Comparison of ENCODE assay signal across 9 cellular contexts in the genomic region with DNA sequence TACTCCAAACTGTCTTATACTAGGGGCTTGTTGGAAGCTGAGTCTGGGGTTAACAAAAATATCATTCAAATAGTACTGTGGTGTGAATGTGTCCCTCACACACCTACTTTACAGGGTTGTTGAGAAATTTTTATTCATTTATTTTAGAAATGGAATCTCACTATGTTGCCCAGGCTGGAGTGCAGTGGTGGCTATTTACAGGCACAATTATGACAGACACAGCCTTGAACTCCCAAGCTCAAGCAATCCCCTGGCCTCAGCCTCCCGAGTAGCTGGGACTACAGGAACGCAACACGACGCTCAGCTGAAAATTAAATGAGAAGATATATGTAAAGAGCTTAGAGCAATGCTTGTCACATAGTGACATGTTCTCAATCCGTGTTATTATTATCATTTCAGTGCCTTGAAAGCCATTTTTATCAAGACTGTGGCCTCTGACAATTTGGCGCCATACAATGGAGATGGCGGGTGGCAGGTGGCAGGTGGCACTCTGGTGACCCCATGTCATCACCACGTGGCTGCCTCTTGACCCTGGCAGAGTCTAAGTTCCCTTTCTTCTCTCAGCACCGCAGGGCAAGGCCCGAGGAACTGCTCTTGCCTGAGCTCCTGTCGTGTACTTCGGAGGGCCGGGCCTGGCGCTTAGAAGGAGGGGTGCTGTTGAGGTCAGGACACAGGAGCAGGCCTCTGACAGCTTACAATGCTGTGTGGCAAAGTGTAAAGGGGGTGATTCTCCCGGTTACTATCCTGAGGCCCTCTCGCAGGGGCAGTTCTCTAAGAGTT.
A peak's percentile ranks its signal among the peaks of the same experiment; 100 is the strongest.
DNase-seq lines count a peak whose midpoint lies in the region; TF ChIP-seq lines count a peak whose summit lies in the region.
"Had no signal": no experiment of that assay in that cellular context is flagged by ENCODE, and none has a peak within 500 bp of the region (broad histone marks: within the 10 kb centered on the region; RNA-seq: fewer than 3 reads in every experiment).

No MANE protein-coding gene starts in this region.

- no peak for TF ChIP-seq RAD21 in liver (IDR thresholded peaks at IDR 0.05)

- H3K27ac ChIP-seq in liver (ENCODE audit: low read depth in 1 of 2, low read length in 2 of 2) (peak overlapping the region; percentile 93 to 96), suprapubic skin (peak overlapping the region; percentile 85), trophoblast cell (ENCODE audit: low read depth, low read length) (no peak overlapping the region)

- no peak overlapping the region for H2AK5ac ChIP-seq in trophoblast cell (ENCODE audit: low read length)

- H3K9ac ChIP-seq in liver (ENCODE audit: low read depth in 1 of 2, low read length in 2 of 2) (peak overlapping the region in 1 of 2 donors; percentile 69), trophoblast cell (ENCODE audit: low read length) (no peak overlapping the region)

- H3K9me3 Mint-ChIP-seq in activated naive CD8-positive, alpha-beta T cell treated with anti-CD3 and anti-CD28 coated beads for 36 hours: peaks cover 8% of the 10 kb centered on the region

- no peak overlapping the region for H3K14ac ChIP-seq in trophoblast cell (ENCODE audit: low read length)

- peak overlapping the region; percentile 81 for H3K4me3 Mint-ChIP-seq in activated naive CD8-positive, alpha-beta T cell treated with anti-CD3 and anti-CD28 coated beads for 36 hours

- peaks cover 10% of the 10 kb centered on the region for H3K27me3 Mint-ChIP-seq in activated naive CD8-positive, alpha-beta T cell treated with anti-CD3 and anti-CD28 coated beads for 36 hours

- H4K8ac ChIP-seq in trophoblast cell (ENCODE audit: low read depth, low read length): no peak overlapping the region

- H3K18ac ChIP-seq in trophoblast cell (ENCODE audit: low read length): no peak overlapping the region

- TF ChIP-seq POLR2A in suprapubic skin (IDR thresholded peaks at IDR 0.05): no peak

- WGBS in liver: 91% methylated on average over 16 of the region's 16 CpGs
- WGBS in suprapubic skin: 90% methylated on average over 14 of the region's 16 CpGs
- no CpG with 5 or more reads among the region's 16 CpGs for WGBS in trophoblast cell (ENCODE audit: extremely low coverage, insufficient coverage, insufficient read length)

- no peak overlapping the region for H3K23ac ChIP-seq in trophoblast cell (ENCODE audit: low read length)

- TF ChIP-seq EP300 in suprapubic skin (IDR thresholded peaks at IDR 0.05): no peak

- H3K4me1 Mint-ChIP-seq in activated naive CD8-positive, alpha-beta T cell treated with anti-CD3 and anti-CD28 coated beads for 36 hours: peaks cover 33% of the 10 kb centered on the region

- H3K27ac Mint-ChIP-seq in activated naive CD8-positive, alpha-beta T cell treated with anti-CD3 and anti-CD28 coated beads for 36 hours: peak overlapping the region; percentile 99

- H3K4me3 ChIP-seq in liver (ENCODE audit: low read depth in 1 of 3, low read length in 3 of 3) (peak overlapping the region in 1 of 3 donors; percentile 80), suprapubic skin (peak overlapping the region; percentile 58), trophoblast cell (ENCODE audit: low read depth, low read length) (no peak overlapping the region)

- TF ChIP-seq CTCF in liver (IDR thresholded peaks at IDR 0.05; ENCODE audit: low read depth, low read length, missing input control) (no peak), suprapubic skin (IDR thresholded peaks at IDR 0.05) (no peak)

- no peak overlapping the region for H2BK12ac ChIP-seq in trophoblast cell (ENCODE audit: low read length)

- H3K9me3 ChIP-seq in liver (ENCODE audit: control insufficient read depth in 4 of 4, low read length in 3 of 4): peaks cover 0 to 3% (median 0%) of the 10 kb centered on the region in 4 donors
- peaks cover 5% of the 10 kb centered on the region for H3K9me3 ChIP-seq in suprapubic skin
- H3K9me3 ChIP-seq in trophoblast cell (ENCODE audit: insufficient read depth, low read depth, low read length): no peaks in the 10 kb centered on the region

- no peak overlapping the region for H3K4ac ChIP-seq in trophoblast cell (ENCODE audit: low read depth, low read length)

- no peaks in the 10 kb centered on the region for H3K36me3 ChIP-seq in liver (ENCODE audit: control insufficient read depth in 4 of 4, insufficient read depth in 3 of 4, low read depth in 1 of 4, low read length in 3 of 4)
- H3K36me3 ChIP-seq in suprapubic skin: no peaks in the 10 kb centered on the region
- H3K36me3 ChIP-seq in trophoblast cell (ENCODE audit: control insufficient read depth in 1 of 2, insufficient read depth in 2 of 2, low read length in 2 of 2): no peaks in the 10 kb centered on the region

- peak; percentile 30 for DNase-seq in DMS 273 (lab: John Stamatoyannopoulos, UW; ENCODE audit: unreplicated experiment)
- DNase-seq in DMS 273 treated with DMSO at 0.1 percent for 48 hours (lab: John Stamatoyannopoulos, UW): no peak
- no peak for DNase-seq in activated naive CD8-positive, alpha-beta T cell treated with anti-CD3 and anti-CD28 coated beads for 36 hours
- DNase-seq in suprapubic skin (ENCODE audit: low spot score in 2 of 2): no peak
- no peak for DNase-seq in superior temporal gyrus (ENCODE audit: extremely low spot score)
- DNase-seq in trophoblast cell: no peak
- DNase-seq in NK-92 treated with Interleukin-12 subunit alpha and Interleukin-12 subunit beta, amount 100 ng/mL, for 24 hours (lab: John Stamatoyannopoulos, UW): no peak
- DNase-seq: NCI-H226 had no signal

- peaks cover 6% of the 10 kb centered on the region for H3K79me1 ChIP-seq in trophoblast cell (ENCODE audit: low read length)

- H3K79me2 ChIP-seq in trophoblast cell (ENCODE audit: control insufficient read depth, insufficient read depth, low read length, poor library complexity): peaks cover 2% of the 10 kb centered on the region

- no peak overlapping the region for H4K12ac ChIP-seq in trophoblast cell (ENCODE audit: low read depth, low read length)

- peaks cover 2% of the 10 kb centered on the region for H3K36me3 Mint-ChIP-seq in activated naive CD8-positive, alpha-beta T cell treated with anti-CD3 and anti-CD28 coated beads for 36 hours

- H3K27me3 ChIP-seq in liver (ENCODE audit: control insufficient read depth in 4 of 4, insufficient read depth in 4 of 4, low read length in 3 of 4) (no peaks in the 10 kb centered on the region), suprapubic skin (no peaks in the 10 kb centered on the region), trophoblast cell (ENCODE audit: insufficient read depth, low read length) (no peaks in the 10 kb centered on the region)

- no peak overlapping the region for H2BK5ac ChIP-seq in trophoblast cell (ENCODE audit: low read depth, low read length, poor library complexity)

- H3K4me1 ChIP-seq in liver (ENCODE audit: control insufficient read depth in 4 of 4, insufficient read depth in 4 of 4, low read length in 3 of 4) (peaks cover 1 to 18% (median 12%) of the 10 kb centered on the region in 4 donors), suprapubic skin (peaks cover 16% of the 10 kb centered on the region), trophoblast cell (ENCODE audit: control insufficient read depth in 1 of 2, insufficient read depth in 2 of 2, low read length in 2 of 2) (peaks cover 6 to 8% of the 10 kb centered on the region in 2 experiments)

- H4K91ac ChIP-seq in trophoblast cell (ENCODE audit: low read depth, low read length): no peak overlapping the region

- no peak overlapping the region for H2BK120ac ChIP-seq in trophoblast cell (ENCODE audit: insufficient read depth, low read length, poor library complexity)

- no peak overlapping the region for H2AFZ ChIP-seq in trophoblast cell (ENCODE audit: insufficient read depth, low read length, poor library complexity)

- no peak overlapping the region for H3K4me2 ChIP-seq in trophoblast cell (ENCODE audit: low read length)

TF ChIP-seq in liver, 16 proteins besides CTCF, POLR2A, EP300 and RAD21 (continues in another document):
- TF ChIP-seq, protein P1, sequence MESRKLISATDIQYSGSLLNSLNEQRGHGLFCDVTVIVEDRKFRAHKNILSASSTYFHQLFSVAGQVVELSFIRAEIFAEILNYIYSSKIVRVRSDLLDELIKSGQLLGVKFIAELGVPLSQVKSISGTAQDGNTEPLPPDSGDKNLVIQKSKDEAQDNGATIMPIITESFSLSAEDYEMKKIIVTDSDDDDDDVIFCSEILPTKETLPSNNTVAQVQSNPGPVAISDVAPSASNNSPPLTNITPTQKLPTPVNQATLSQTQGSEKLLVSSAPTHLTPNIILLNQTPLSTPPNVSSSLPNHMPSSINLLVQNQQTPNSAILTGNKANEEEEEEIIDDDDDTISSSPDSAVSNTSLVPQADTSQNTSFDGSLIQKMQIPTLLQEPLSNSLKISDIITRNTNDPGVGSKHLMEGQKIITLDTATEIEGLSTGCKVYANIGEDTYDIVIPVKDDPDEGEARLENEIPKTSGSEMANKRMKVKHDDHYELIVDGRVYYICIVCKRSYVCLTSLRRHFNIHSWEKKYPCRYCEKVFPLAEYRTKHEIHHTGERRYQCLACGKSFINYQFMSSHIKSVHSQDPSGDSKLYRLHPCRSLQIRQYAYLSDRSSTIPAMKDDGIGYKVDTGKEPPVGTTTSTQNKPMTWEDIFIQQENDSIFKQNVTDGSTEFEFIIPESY (IDR thresholded peaks at IDR 0.05): no peak
- TF ChIP-seq, protein P2, sequence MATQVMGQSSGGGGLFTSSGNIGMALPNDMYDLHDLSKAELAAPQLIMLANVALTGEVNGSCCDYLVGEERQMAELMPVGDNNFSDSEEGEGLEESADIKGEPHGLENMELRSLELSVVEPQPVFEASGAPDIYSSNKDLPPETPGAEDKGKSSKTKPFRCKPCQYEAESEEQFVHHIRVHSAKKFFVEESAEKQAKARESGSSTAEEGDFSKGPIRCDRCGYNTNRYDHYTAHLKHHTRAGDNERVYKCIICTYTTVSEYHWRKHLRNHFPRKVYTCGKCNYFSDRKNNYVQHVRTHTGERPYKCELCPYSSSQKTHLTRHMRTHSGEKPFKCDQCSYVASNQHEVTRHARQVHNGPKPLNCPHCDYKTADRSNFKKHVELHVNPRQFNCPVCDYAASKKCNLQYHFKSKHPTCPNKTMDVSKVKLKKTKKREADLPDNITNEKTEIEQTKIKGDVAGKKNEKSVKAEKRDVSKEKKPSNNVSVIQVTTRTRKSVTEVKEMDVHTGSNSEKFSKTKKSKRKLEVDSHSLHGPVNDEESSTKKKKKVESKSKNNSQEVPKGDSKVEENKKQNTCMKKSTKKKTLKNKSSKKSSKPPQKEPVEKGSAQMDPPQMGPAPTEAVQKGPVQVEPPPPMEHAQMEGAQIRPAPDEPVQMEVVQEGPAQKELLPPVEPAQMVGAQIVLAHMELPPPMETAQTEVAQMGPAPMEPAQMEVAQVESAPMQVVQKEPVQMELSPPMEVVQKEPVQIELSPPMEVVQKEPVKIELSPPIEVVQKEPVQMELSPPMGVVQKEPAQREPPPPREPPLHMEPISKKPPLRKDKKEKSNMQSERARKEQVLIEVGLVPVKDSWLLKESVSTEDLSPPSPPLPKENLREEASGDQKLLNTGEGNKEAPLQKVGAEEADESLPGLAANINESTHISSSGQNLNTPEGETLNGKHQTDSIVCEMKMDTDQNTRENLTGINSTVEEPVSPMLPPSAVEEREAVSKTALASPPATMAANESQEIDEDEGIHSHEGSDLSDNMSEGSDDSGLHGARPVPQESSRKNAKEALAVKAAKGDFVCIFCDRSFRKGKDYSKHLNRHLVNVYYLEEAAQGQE (IDR thresholded peaks at IDR 0.05): no peak
- TF ChIP-seq JUND (IDR thresholded peaks at IDR 0.05): no peak
- TF ChIP-seq HNF4A (conservative IDR thresholded peaks at IDR 0.05): no peak
- TF ChIP-seq TAF1 (conservative IDR thresholded peaks at IDR 0.05): no peak
